ENCODE assay signal across 1 cellular context in genomic region chr16:48720266-48720665, GRCh38.
TF ChIP-seq lines count a peak whose summit lies in the region.

No MANE protein-coding gene starts in this region.

TF ChIP-seq in SK-N-SH treated with all-trans-retinoic acid at 6 μM for 48 hours, 23 proteins besides CTCF, POLR2A, EP300 and RAD21 (continued from another document):
- TF ChIP-seq RARB (CRISPR knock-in tag; IDR thresholded peaks at IDR 0.05) = no peak
- TF ChIP-seq ESRRG (CRISPR knock-in tag; IDR thresholded peaks at IDR 0.05) = no peak
- TF ChIP-seq CSDC2 (CRISPR knock-in tag; IDR thresholded peaks at IDR 0.05) = no peak
- no peak for TF ChIP-seq POU6F1 (CRISPR knock-in tag; IDR thresholded peaks at IDR 0.05; ENCODE audit: borderline replicate concordance, low read depth)
- TF ChIP-seq ZNF8 (CRISPR knock-in tag; IDR thresholded peaks at IDR 0.05) = no peak
